In the genomic region with DNA sequence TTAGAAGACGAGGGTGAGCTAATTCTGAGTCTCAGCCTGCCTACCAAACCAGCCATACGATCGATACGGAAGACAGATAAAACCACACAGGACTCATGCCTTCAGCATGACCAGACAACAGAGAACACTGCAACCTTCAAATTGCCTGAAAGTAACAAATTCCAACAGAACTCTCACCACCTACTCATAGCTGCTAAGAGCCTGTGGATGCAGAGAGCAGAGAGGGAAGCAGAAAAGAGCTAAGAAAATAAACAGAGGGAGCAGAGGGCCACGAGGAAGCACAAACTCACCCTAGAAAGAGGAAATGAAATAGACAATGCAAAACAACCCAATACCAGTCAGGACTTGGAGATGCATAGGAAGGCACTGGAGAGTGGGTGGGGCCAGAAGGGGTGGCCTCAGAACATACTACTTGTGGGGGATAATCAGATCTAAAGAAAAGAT, we compare ENCODE assay signal across 10 cellular contexts.
A peak's percentile ranks its signal among the peaks of the same experiment; 100 is the strongest.
DNase-seq lines count a peak whose midpoint lies in the region; ATAC-seq and TF ChIP-seq lines count a peak whose summit lies in the region.
"Had no signal": no experiment of that assay in that cellular context is flagged by ENCODE, and none has a peak within 500 bp of the region (broad histone marks: within the 10 kb centered on the region; RNA-seq: fewer than 3 reads in every experiment).

No MANE protein-coding gene starts in this region.

- H3K9me2 ChIP-seq in GM23248 (ENCODE audit: insufficient read depth) (no peaks in the 10 kb centered on the region), Karpas-422 (replicated peaks; ENCODE audit: insufficient read depth, low read length) (no peaks in the 10 kb centered on the region)

- 1 to 3% methylated on average over 5 of the region's 5 CpGs for WGBS in GM23248 (ENCODE audit: low coverage in 1 of 2, low lambda C conversion rate in 2 of 2, missing lambda C conversion rate in 2 of 2), 2 experiments

- H3K4me1 ChIP-seq in GM23248 (ENCODE audit: insufficient read depth) (peaks cover 48% of the 10 kb centered on the region), Karpas-422 (ENCODE audit: low read length) (peaks cover 7% of the 10 kb centered on the region)

- no peak overlapping the region for H3K27ac Mint-ChIP-seq in natural killer cell treated with Interleukin-12 subunit alpha and Interleukin-12 subunit beta and Interleukin-15 and Interleukin-18, amount 100 ng/mL, for 72 hours
- H3K27ac Mint-ChIP-seq: H9, WTC11 had no signal

- H3K27ac ChIP-seq in GM23248 (peak overlapping the region; percentile 74), Karpas-422 (ENCODE audit: low read length) (no peak overlapping the region)

- no peak for ATAC-seq in natural killer cell treated with Interleukin-12 subunit alpha and Interleukin-12 subunit beta and Interleukin-15 and Interleukin-18, amount 100 ng/mL, for 72 hours

- H3K9me3 ChIP-seq in GM23248 (ENCODE audit: low read depth) (no peaks in the 10 kb centered on the region), Karpas-422 (ENCODE audit: low read length) (no peaks in the 10 kb centered on the region)

- H3K79me2 ChIP-seq in GM23248 (ENCODE audit: insufficient read depth) (no peaks in the 10 kb centered on the region), Karpas-422 (ENCODE audit: low read length) (no peaks in the 10 kb centered on the region)

- H3F3A ChIP-seq in GM23248 (ENCODE audit: insufficient read depth): peaks cover 41% of the 10 kb centered on the region

- TF ChIP-seq CTCF in GM12865 (IDR thresholded peaks at IDR 0.05; ENCODE audit: insufficient read depth, low read depth, low read length, missing control alignments) (no peak), fibroblast of pulmonary artery (IDR thresholded peaks at IDR 0.05; ENCODE audit: low read length, missing control alignments) (no peak)

- in situ Hi-C loops in GM23248 (cut with MboI): no loop called here

- H2AFZ ChIP-seq in GM23248 (peak overlapping the region; percentile 57), Karpas-422 (ENCODE audit: low read length) (no peak overlapping the region)

- no peaks in the 10 kb centered on the region for H3K36me3 ChIP-seq in GM23248 (ENCODE audit: low read depth)
- H3K36me3 ChIP-seq in Karpas-422 (ENCODE audit: insufficient read depth, low read length): no peaks in the 10 kb centered on the region

- H3K4me3 ChIP-seq in GM12865 (ENCODE audit: low read depth, low read length) (no peak overlapping the region), GM23248 (peak overlapping the region; percentile 55), Karpas-422 (ENCODE audit: low read length) (no peak overlapping the region), fibroblast of pulmonary artery (replicated peaks; ENCODE audit: low read depth, low read length) (no peak overlapping the region)

- H4K20me1 ChIP-seq in GM23248 (ENCODE audit: insufficient read depth): no peaks in the 10 kb centered on the region
- H4K20me1 ChIP-seq in Karpas-422 (ENCODE audit: insufficient read depth, low read depth, low read length): no peaks in the 10 kb centered on the region

- no peaks in the 10 kb centered on the region for H3K27me3 ChIP-seq in GM23248 (replicated peaks; ENCODE audit: insufficient read depth)
- no peaks in the 10 kb centered on the region for H3K27me3 ChIP-seq in Karpas-422 (ENCODE audit: low read length)

- H3K27me3 Mint-ChIP-seq in natural killer cell treated with Interleukin-12 subunit alpha and Interleukin-12 subunit beta and Interleukin-15 and Interleukin-18, amount 100 ng/mL, for 72 hours: no peaks in the 10 kb centered on the region

- H3K36me3 Mint-ChIP-seq in natural killer cell treated with Interleukin-12 subunit alpha and Interleukin-12 subunit beta and Interleukin-15 and Interleukin-18, amount 100 ng/mL, for 72 hours: peaks cover 5% of the 10 kb centered on the region
- H3K36me3 Mint-ChIP-seq: WTC11 had no signal

- peaks cover 18% of the 10 kb centered on the region for H3K9me3 Mint-ChIP-seq in natural killer cell treated with Interleukin-12 subunit alpha and Interleukin-12 subunit beta and Interleukin-15 and Interleukin-18, amount 100 ng/mL, for 72 hours

- H3K4me2 ChIP-seq in GM23248 (ENCODE audit: unreplicated experiment) (peak overlapping the region; percentile 77), Karpas-422 (ENCODE audit: low read depth, low read length, poor library complexity, severe bottlenecking) (no peak overlapping the region)

- H3K4me1 Mint-ChIP-seq in natural killer cell treated with Interleukin-12 subunit alpha and Interleukin-12 subunit beta and Interleukin-15 and Interleukin-18, amount 100 ng/mL, for 72 hours (ENCODE audit: low read depth in 2 of 2): no peaks in the 10 kb centered on the region

- DNase-seq in GM12865 (ENCODE audit: low read depth) (peak; percentile 38), GM23248 (peak; percentile 83), Karpas-422 (peak; percentile 52), fibroblast of pulmonary artery (ENCODE audit: low read depth) (peak; percentile 43), GDM1 (lab: John Stamatoyannopoulos, UW) (no peak), NCI-H82 treated with DMSO at 0.1 percent for 48 hours (lab: John Stamatoyannopoulos, UW; ENCODE audit: unreplicated experiment) (no peak), NCI-H128 (lab: John Stamatoyannopoulos, UW; ENCODE audit: unreplicated experiment) (no peak)
- no peak for DNase-seq in natural killer cell treated with Interleukin-12 subunit alpha and Interleukin-12 subunit beta and Interleukin-15 and Interleukin-18, amount 100 ng/mL, for 72 hours (ENCODE audit: low spot score)
- DNase-seq: H9 had no signal

- H3K4me3 Mint-ChIP-seq in natural killer cell treated with Interleukin-12 subunit alpha and Interleukin-12 subunit beta and Interleukin-15 and Interleukin-18, amount 100 ng/mL, for 72 hours: no peak overlapping the region
- H3K4me3 Mint-ChIP-seq: H9, WTC11 had no signal

- H3K9ac ChIP-seq in GM23248 (peak overlapping the region; percentile 43), Karpas-422 (ENCODE audit: low read length) (no peak overlapping the region)

Comparison
In these comparisons a context has a peak if more than half of its experiments do, and no peak if none do; other contexts are left out.
1. DNase-seq: peak in GM12865 (single experiment), GM23248 (single experiment), Karpas-422 (single experiment) and fibroblast of pulmonary artery (single experiment); none in natural killer cell treated with Interleukin-12 subunit alpha and Interleukin-12 subunit beta and Interleukin-15 and Interleukin-18, amount 100 ng/mL, for 72 hours (single experiment), GDM1 (single experiment), NCI-H82 treated with DMSO at 0.1 percent for 48 hours (single experiment) and NCI-H128 (single experiment).